ENCODE assay signal across 8 cellular contexts in genomic region chr5:75716715-75717081, GRCh38. TPM values are rescaled to one million over a fixed set of nuclear protein-coding genes. Genes with fewer than 3 reads are reported as not detected.
DNase-seq lines count a peak whose midpoint lies in the region; ATAC-seq and TF ChIP-seq lines count a peak whose summit lies in the region.

No MANE protein-coding gene starts in this region.

- TF ChIP-seq CTCF in RWPE1 (conservative IDR thresholded peaks at IDR 0.05; ENCODE audit: low read depth) (no peak), progenitor cell of endocrine pancreas (IDR thresholded peaks at IDR 0.05; ENCODE audit: unreplicated experiment) (no peak)

- H3K36me3 Mint-ChIP-seq in progenitor cell of endocrine pancreas (ENCODE audit: insufficient read depth) = peaks cover 3% of the 10 kb centered on the region

- H3K4me1 ChIP-seq in esophagus (ENCODE audit: control insufficient read depth in 2 of 2, insufficient read depth in 2 of 2, low read length in 1 of 2) = no peaks in the 10 kb centered on the region

- CTCF ChIA-PET in RWPE1 (lab: Yijun Ruan, JAX) = interaction anchor here (0.7 to 1.2 kb wide), 3 partner anchors 36 to 885 kb away, joined by 3 to 4 read pairs (median 3); no protein-coding TSS in a partner anchor

- peaks cover 0 to 2% of the 10 kb centered on the region in 2 donors for H3K27me3 ChIP-seq in esophagus (ENCODE audit: control insufficient read depth in 1 of 2, insufficient read depth in 2 of 2, low read length in 2 of 2)

- H3K9me3 ChIP-seq in esophagus (ENCODE audit: control insufficient read depth in 2 of 2, insufficient read depth in 1 of 2, low read depth in 1 of 2, low read length in 1 of 2) = no peaks in the 10 kb centered on the region

- WGBS in esophagus, 2 donors = 1 to 2% methylated on average over 7 of the region's 7 CpGs

- H3K4me3 Mint-ChIP-seq in progenitor cell of endocrine pancreas (ENCODE audit: low read depth) = peak overlapping the region; percentile 99

- peak; percentile 63 for DNase-seq in NCI-H748 (lab: John Stamatoyannopoulos, UW; ENCODE audit: unreplicated experiment)
- no peak for DNase-seq in NCI-H748 treated with DMSO at 0.1 percent for 48 hours (lab: John Stamatoyannopoulos, UW)
- DNase-seq in RWPE1 (ENCODE audit: low spot score) = no peak
- DNase-seq in progenitor cell of endocrine pancreas (ENCODE audit: low spot score, unreplicated experiment) = no peak
- no peak for DNase-seq in dedifferentiated amniotic fluid mesenchymal stem cell (ENCODE audit: extremely low spot score)
- DNase-seq in medulla oblongata (ENCODE audit: extremely low spot score) = no peak

- peak; percentile 10 for ATAC-seq in HG02588 (IDR thresholded peaks at IDR 0.05; ENCODE audit: unreplicated experiment)

- H3K4me1 Mint-ChIP-seq in progenitor cell of endocrine pancreas (ENCODE audit: low read depth) = peaks cover 12% of the 10 kb centered on the region

- H3K27ac ChIP-seq in RWPE1 = peak overlapping the region; percentile 93
- peak overlapping the region; percentile 84 to 92 for H3K27ac ChIP-seq in esophagus (ENCODE audit: low read depth in 2 of 2, low read length in 1 of 2)

- H3K27ac Mint-ChIP-seq in progenitor cell of endocrine pancreas = peak overlapping the region; percentile 98

- H3K4me3 ChIP-seq in esophagus (ENCODE audit: low read depth in 1 of 2, low read length in 2 of 2) = peak overlapping the region; percentile 60 to 80

- H3K27me3 Mint-ChIP-seq in progenitor cell of endocrine pancreas = peaks cover 14% of the 10 kb centered on the region

- H3K9me3 Mint-ChIP-seq in progenitor cell of endocrine pancreas (ENCODE audit: low read depth) = no peaks in the 10 kb centered on the region

- H3K36me3 ChIP-seq in esophagus (ENCODE audit: control insufficient read depth in 2 of 2, insufficient read depth in 2 of 2, low read length in 1 of 2) = peaks cover 0 to 3% of the 10 kb centered on the region in 2 donors

- POLR2A ChIA-PET in RWPE1 (lab: Yijun Ruan, JAX; ENCODE audit: low non-redundant PET) = interaction anchor here (0.9 kb wide), 1 partner anchor 207 kb away, joined by 3 read pairs; no protein-coding TSS in a partner anchor

RNA-seq across cellular contexts. Expression of gene POC5, which starts 0.5 kb away (rescaled TPM):
- 1 to 10 TPM; 3.5 TPM for polyA plus RNA-seq in esophagus
- total RNA-seq in progenitor cell of endocrine pancreas = 12.7 and 16.2 TPM in 2 replicates
